ENCODE assay signal across 8 cellular contexts in the genomic region with DNA sequence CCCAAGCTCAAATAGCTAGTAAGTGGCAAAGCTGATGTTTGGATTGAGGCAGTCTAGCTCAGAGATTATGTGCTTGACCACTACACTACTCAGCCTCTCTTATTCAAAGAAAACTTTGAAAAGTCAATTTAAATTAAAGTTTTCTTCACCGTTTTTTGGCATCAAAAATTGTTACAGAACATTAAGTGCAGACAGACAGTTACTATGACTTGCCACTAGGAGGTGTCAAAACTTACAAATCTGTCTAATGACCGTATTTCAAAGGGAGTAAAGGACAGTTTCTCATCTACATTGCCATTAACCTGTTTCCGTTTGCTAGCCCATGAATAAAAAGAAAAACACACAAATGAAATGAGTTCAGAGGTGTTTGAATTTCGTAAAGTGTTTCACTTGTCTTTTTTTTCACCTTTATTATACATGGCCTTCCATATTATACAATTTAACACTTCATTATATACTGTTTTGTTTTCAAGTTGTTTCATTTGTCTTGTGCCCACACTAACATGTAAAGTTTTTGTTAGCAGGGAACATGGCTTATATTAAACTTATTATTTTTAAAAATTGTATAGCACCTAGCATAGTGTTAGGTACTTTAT. TPM values are rescaled to one million over a fixed set of nuclear protein-coding genes. Genes with fewer than 3 reads are reported as not detected.
A peak's percentile ranks its signal among the peaks of the same experiment; 100 is the strongest.
DNase-seq lines count a peak whose midpoint lies in the region; ATAC-seq, FAIRE-seq and TF ChIP-seq lines count a peak whose summit lies in the region.

No MANE protein-coding gene starts in this region.

- H2BK15ac ChIP-seq in mesendoderm (replicated peaks; ENCODE audit: low read depth) = no peak overlapping the region

- TF ChIP-seq CTCF in C4-2B (conservative IDR thresholded peaks at IDR 0.05) (peak; percentile 88), chondrocyte (IDR thresholded peaks at IDR 0.05) (peak; percentile 88)

- H3K4me3 ChIP-seq in mesendoderm (ENCODE audit: low read length) = no peak overlapping the region

- FAIRE-seq in GM18507 (lab: Jason Lieb, UNC) = peak; percentile 92

- no peak overlapping the region for H3K18ac ChIP-seq in mesendoderm (ENCODE audit: low read length)

- H3K79me2 ChIP-seq in mesendoderm (ENCODE audit: control insufficient read depth, insufficient read depth, low read length) = no peaks in the 10 kb centered on the region

- H3K4me1 ChIP-seq in mesendoderm (ENCODE audit: control insufficient read depth, low read depth, low read length) = no peaks in the 10 kb centered on the region

- no peak overlapping the region for H2AK5ac ChIP-seq in mesendoderm (ENCODE audit: low read length)

- H3K4ac ChIP-seq in mesendoderm (ENCODE audit: low read depth, low read length) = no peak overlapping the region

- no peak overlapping the region for H3K9ac ChIP-seq in mesendoderm (ENCODE audit: low read length)

- H3K4me3 Mint-ChIP-seq in chondrocyte (ENCODE audit: unreplicated experiment) = no peak overlapping the region

- peaks cover 22% of the 10 kb centered on the region for H3K27me3 Mint-ChIP-seq in chondrocyte (ENCODE audit: low read depth)

- no peak overlapping the region for H3K56ac ChIP-seq in mesendoderm (ENCODE audit: low read length)

- no peak for DNase-seq in GM18507 (ENCODE audit: extremely low spot score, insufficient read length, low read depth)
- peak; percentile 11 for DNase-seq in NOMO-1 treated with dmso at 0.1 percent for 144 hours (lab: John Stamatoyannopoulos, UW; ENCODE audit: unreplicated experiment)
- DNase-seq in chondrocyte (ENCODE audit: low spot score) = no peak
- DNase-seq in mesendoderm = peak; percentile 37
- no peak for DNase-seq in islet precursor cell

- ATAC-seq in HG03439 (IDR thresholded peaks at IDR 0.05; ENCODE audit: unreplicated experiment) (peak; percentile 57), GM21528 (IDR thresholded peaks at IDR 0.05; ENCODE audit: low FRiP score, unreplicated experiment) (no peak)

- no peaks in the 10 kb centered on the region for H3K9me3 Mint-ChIP-seq in chondrocyte (ENCODE audit: low read depth)

- H3K23ac ChIP-seq in mesendoderm (ENCODE audit: low read length) = no peak overlapping the region

- H3K36me3 ChIP-seq in mesendoderm (ENCODE audit: control insufficient read depth, insufficient read depth, low read length) = no peaks in the 10 kb centered on the region

- no peak overlapping the region for H4K5ac ChIP-seq in mesendoderm (ENCODE audit: low read length)

- no CpG with 5 or more reads among the region's 4 CpGs for WGBS in mesendoderm (ENCODE audit: extremely low coverage, insufficient coverage, low lambda C conversion rate)

- H3K27ac ChIP-seq in C4-2B (no peak overlapping the region), mesendoderm (ENCODE audit: low read depth, low read length) (no peak overlapping the region)

- H3K27me3 ChIP-seq in mesendoderm (ENCODE audit: insufficient read depth, low read length, poor library complexity) = no peaks in the 10 kb centered on the region

- H2BK120ac ChIP-seq in mesendoderm (ENCODE audit: low read depth, low read length) = no peak overlapping the region

- no peaks in the 10 kb centered on the region for H3K79me1 ChIP-seq in mesendoderm (ENCODE audit: low read length)

- no peaks in the 10 kb centered on the region for H3K36me3 Mint-ChIP-seq in chondrocyte (ENCODE audit: low read depth)

- no peak overlapping the region for H3K27ac Mint-ChIP-seq in chondrocyte (ENCODE audit: unreplicated experiment)

- H3K4me1 Mint-ChIP-seq in chondrocyte (ENCODE audit: low read depth) = peaks cover 2% of the 10 kb centered on the region

- H4K8ac ChIP-seq in mesendoderm (ENCODE audit: low read depth, low read length) = no peak overlapping the region

- H2BK5ac ChIP-seq in mesendoderm (ENCODE audit: low read length) = no peak overlapping the region

- no peak overlapping the region for H3K4me2 ChIP-seq in mesendoderm (ENCODE audit: low read length)

RNA-seq across cellular contexts. Expression of a gene that starts 57.4 kb away (rescaled TPM):
- total RNA-seq in chondrocyte = 17.7 to 22.4 TPM (median 20.0 TPM) in 3 replicates
- polyA plus RNA-seq in mesendoderm (2013, experiment 1 of 2) = 78.0 TPM
- polyA plus RNA-seq in mesendoderm (2013, experiment 2 of 2) = 80.5 TPM

Comparison
In these comparisons a context has a peak if more than half of its experiments do, and no peak if none do; other contexts are left out.
1. DNase-seq: peak in NOMO-1 treated with dmso at 0.1 percent for 144 hours (single experiment) and mesendoderm (single experiment); none in GM18507 (single experiment), chondrocyte (single experiment) and islet precursor cell (single experiment).